In genomic region chr11:116422556-116422955, GRCh38 we compare ENCODE assay signal across 1 cellular context.
TF ChIP-seq lines count a peak whose summit lies in the region.

No MANE protein-coding gene starts in this region.

TF ChIP-seq in GM23338, 12 proteins besides CTCF, POLR2A, EP300 and RAD21 (continued from another document):
- no peak for TF ChIP-seq ZNF462 (CRISPR knock-in tag; IDR thresholded peaks at IDR 0.05)
- no peak for TF ChIP-seq NANOG (IDR thresholded peaks at IDR 0.05; ENCODE audit: borderline replicate concordance)
- no peak for TF ChIP-seq EZH2phosphoT487 (IDR thresholded peaks at IDR 0.05; ENCODE audit: unreplicated experiment)
TF ChIP-seq in GM23338: peak in this region for 0.
